ENCODE assay signal across 1 cellular context in genomic region chr2:44955593-44956449, GRCh38.
TF ChIP-seq lines count a peak whose summit lies in the region.

No MANE protein-coding gene starts in this region.

TF ChIP-seq in HepG2, 621 proteins besides CTCF, POLR2A, EP300 and RAD21 (continued from another document and continues in another):
- TF ChIP-seq, protein P1, sequence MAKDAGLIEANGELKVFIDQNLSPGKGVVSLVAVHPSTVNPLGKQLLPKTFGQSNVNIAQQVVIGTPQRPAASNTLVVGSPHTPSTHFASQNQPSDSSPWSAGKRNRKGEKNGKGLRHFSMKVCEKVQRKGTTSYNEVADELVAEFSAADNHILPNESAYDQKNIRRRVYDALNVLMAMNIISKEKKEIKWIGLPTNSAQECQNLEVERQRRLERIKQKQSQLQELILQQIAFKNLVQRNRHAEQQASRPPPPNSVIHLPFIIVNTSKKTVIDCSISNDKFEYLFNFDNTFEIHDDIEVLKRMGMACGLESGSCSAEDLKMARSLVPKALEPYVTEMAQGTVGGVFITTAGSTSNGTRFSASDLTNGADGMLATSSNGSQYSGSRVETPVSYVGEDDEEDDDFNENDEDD (CRISPR knock-in tag; IDR thresholded peaks at IDR 0.05; ENCODE audit: borderline replicate concordance), result peak; percentile 85; the same call in 1 of the 2 replicates
- TF ChIP-seq GPN1 (CRISPR knock-in tag; IDR thresholded peaks at IDR 0.05; ENCODE audit: borderline replicate concordance) (peak; percentile 39; the same call in 1 of the 2 replicates), CREB1 (IDR thresholded peaks at IDR 0.05) (no peak), CREB1 (CRISPR knock-in tag; IDR thresholded peaks at IDR 0.05) (no peak), HNRNPLL (IDR thresholded peaks at IDR 0.05; ENCODE audit: low read depth, low read length, poor library complexity, severe bottlenecking) (peak; percentile 95), ZNF564 (CRISPR knock-in tag; IDR thresholded peaks at IDR 0.05) (no peak), ZNF432 (CRISPR knock-in tag; IDR thresholded peaks at IDR 0.05; ENCODE audit: borderline replicate concordance) (no peak), PPARG (CRISPR knock-in tag; conservative IDR thresholded peaks at IDR 0.05) (no peak), HNRNPUL1 (IDR thresholded peaks at IDR 0.05; ENCODE audit: low read depth, low read length) (no peak), MAZ (IDR thresholded peaks at IDR 0.05; ENCODE audit: borderline replicate concordance, low read depth, low read length) (0 out of 2 replicates have a peak, but pooled peaks have one; percentile 28), MAZ (CRISPR knock-in tag; IDR thresholded peaks at IDR 0.05; ENCODE audit: low read depth) (peak; percentile 69), SAP130 (CRISPR knock-in tag; IDR thresholded peaks at IDR 0.05; ENCODE audit: low read depth) (no peak), SATB2 (CRISPR knock-in tag; IDR thresholded peaks at IDR 0.05) (no peak), MNT (IDR thresholded peaks at IDR 0.05) (no peak), KAT2B (IDR thresholded peaks at IDR 0.05; ENCODE audit: borderline replicate concordance, low read depth, low read length) (no peak), ZNF572 (CRISPR knock-in tag; IDR thresholded peaks at IDR 0.05) (no peak), ZNF207 (IDR thresholded peaks at IDR 0.05; ENCODE audit: borderline replicate concordance) (no peak), CC2D1A (CRISPR knock-in tag; IDR thresholded peaks at IDR 0.05) (no peak), ZFP36 (IDR thresholded peaks at IDR 0.05; ENCODE audit: borderline replicate concordance, low read depth, low read length, partially characterized antibody) (peak; percentile 51), ZNF331 (CRISPR knock-in tag; IDR thresholded peaks at IDR 0.05) (peak; percentile 64; the same call in 1 of the 2 replicates), SMARCC2 (IDR thresholded peaks at IDR 0.05) (no peak), ZNF597 (CRISPR knock-in tag; IDR thresholded peaks at IDR 0.05) (no peak), ASH2L (IDR thresholded peaks at IDR 0.05; ENCODE audit: insufficient read length, low read depth, low read length) (peak; percentile 23), SIN3B (IDR thresholded peaks at IDR 0.05; ENCODE audit: low read length) (no peak), FUBP1 (CRISPR knock-in tag; IDR thresholded peaks at IDR 0.05; ENCODE audit: borderline replicate concordance) (no peak), ESRRA (CRISPR knock-in tag; IDR thresholded peaks at IDR 0.05; ENCODE audit: low read depth) (no peak), NR3C1 (CRISPR knock-in tag; IDR thresholded peaks at IDR 0.05) (no peak), TP53 (CRISPR knock-in tag; conservative IDR thresholded peaks at IDR 0.05) (no peak), SP5 (CRISPR knock-in tag; IDR thresholded peaks at IDR 0.05; ENCODE audit: borderline replicate concordance, low read depth) (no peak), HMGXB3 (CRISPR knock-in tag; IDR thresholded peaks at IDR 0.05; ENCODE audit: borderline replicate concordance) (0 out of 2 replicates have a peak, but pooled peaks have one; percentile 23), ZNF264 (CRISPR knock-in tag; IDR thresholded peaks at IDR 0.05) (no peak), SYNCRIP (IDR thresholded peaks at IDR 0.05; ENCODE audit: insufficient read depth, low read depth, low read length) (no peak), ZNF33B (CRISPR knock-in tag; IDR thresholded peaks at IDR 0.05) (peak; percentile 45; the same call in 1 of the 2 replicates), STAG1 (CRISPR knock-in tag; IDR thresholded peaks at IDR 0.05) (peak; percentile 98), ZNF10 (CRISPR knock-in tag; IDR thresholded peaks at IDR 0.05; ENCODE audit: borderline replicate concordance, low read depth) (no peak), ZNF737 (CRISPR knock-in tag; IDR thresholded peaks at IDR 0.05; ENCODE audit: borderline replicate concordance) (no peak), ZNF354B (CRISPR knock-in tag; IDR thresholded peaks at IDR 0.05) (0 out of 2 replicates have a peak, but pooled peaks have one; percentile 29), ZNF451 (CRISPR knock-in tag; IDR thresholded peaks at IDR 0.05) (peak; percentile 65; the same call in 1 of the 2 replicates), HBP1 (CRISPR knock-in tag; IDR thresholded peaks at IDR 0.05; ENCODE audit: low read depth) (no peak), ZNF234 (CRISPR knock-in tag; conservative IDR thresholded peaks at IDR 0.05) (no peak), ETV5 (CRISPR knock-in tag; IDR thresholded peaks at IDR 0.05; ENCODE audit: borderline replicate concordance) (peak; percentile 41; the same call in 1 of the 2 replicates), REXO4 (CRISPR knock-in tag; IDR thresholded peaks at IDR 0.05; ENCODE audit: borderline replicate concordance) (peak; percentile 85; the same call in 1 of the 2 replicates), NFKB2 (CRISPR knock-in tag; IDR thresholded peaks at IDR 0.05; ENCODE audit: borderline replicate concordance) (peak; percentile 42; the same call in 1 of the 2 replicates), ZMAT3 (CRISPR knock-in tag; conservative IDR thresholded peaks at IDR 0.05) (peak; percentile 51; the same call in 1 of the 2 replicates), STAT5B (CRISPR knock-in tag; IDR thresholded peaks at IDR 0.05) (no peak), RBM22 (optimal IDR thresholded peaks at IDR 0.05; ENCODE audit: low read length) (no peak), ZFP41 (CRISPR knock-in tag; IDR thresholded peaks at IDR 0.05; ENCODE audit: borderline replicate concordance) (no peak; the same call in 1 of the 2 replicates), ZFYVE20 (CRISPR knock-in tag; IDR thresholded peaks at IDR 0.05; ENCODE audit: borderline replicate concordance, low read depth) (no peak), SRSF4 (IDR thresholded peaks at IDR 0.05; ENCODE audit: low read depth, low read length, poor library complexity, severe bottlenecking) (no peak)
- TF ChIP-seq, protein P2, sequence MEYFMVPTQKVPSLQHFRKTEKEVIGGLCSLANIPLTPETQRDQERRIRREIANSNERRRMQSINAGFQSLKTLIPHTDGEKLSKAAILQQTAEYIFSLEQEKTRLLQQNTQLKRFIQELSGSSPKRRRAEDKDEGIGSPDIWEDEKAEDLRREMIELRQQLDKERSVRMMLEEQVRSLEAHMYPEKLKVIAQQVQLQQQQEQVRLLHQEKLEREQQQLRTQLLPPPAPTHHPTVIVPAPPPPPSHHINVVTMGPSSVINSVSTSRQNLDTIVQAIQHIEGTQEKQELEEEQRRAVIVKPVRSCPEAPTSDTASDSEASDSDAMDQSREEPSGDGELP (IDR thresholded peaks at IDR 0.05; ENCODE audit: borderline replicate concordance, low read depth), result no peak
- TF ChIP-seq, protein P3, sequence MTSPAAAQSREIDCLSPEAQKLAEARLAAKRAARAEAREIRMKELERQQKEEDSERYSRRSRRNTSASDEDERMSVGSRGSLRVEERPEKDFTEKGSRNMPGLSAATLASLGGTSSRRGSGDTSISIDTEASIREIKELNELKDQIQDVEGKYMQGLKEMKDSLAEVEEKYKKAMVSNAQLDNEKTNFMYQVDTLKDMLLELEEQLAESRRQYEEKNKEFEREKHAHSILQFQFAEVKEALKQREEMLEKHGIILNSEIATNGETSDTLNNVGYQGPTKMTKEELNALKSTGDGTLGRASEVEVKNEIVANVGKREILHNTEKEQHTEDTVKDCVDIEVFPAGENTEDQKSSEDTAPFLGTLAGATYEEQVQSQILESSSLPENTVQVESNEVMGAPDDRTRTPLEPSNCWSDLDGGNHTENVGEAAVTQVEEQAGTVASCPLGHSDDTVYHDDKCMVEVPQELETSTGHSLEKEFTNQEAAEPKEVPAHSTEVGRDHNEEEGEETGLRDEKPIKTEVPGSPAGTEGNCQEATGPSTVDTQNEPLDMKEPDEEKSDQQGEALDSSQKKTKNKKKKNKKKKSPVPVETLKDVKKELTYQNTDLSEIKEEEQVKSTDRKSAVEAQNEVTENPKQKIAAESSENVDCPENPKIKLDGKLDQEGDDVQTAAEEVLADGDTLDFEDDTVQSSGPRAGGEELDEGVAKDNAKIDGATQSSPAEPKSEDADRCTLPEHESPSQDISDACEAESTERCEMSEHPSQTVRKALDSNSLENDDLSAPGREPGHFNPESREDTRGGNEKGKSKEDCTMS (CRISPR knock-in tag; conservative IDR thresholded peaks at IDR 0.05), result no peak
- TF ChIP-seq, protein P4, sequence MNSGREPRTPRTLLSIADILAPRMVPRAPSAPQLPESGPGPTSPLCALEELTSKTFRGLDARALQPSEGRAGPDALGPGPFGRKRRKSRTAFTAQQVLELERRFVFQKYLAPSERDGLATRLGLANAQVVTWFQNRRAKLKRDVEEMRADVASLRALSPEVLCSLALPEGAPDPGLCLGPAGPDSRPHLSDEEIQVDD (CRISPR knock-in tag; IDR thresholded peaks at IDR 0.05; ENCODE audit: borderline replicate concordance), result no peak
- TF ChIP-seq, protein P5, sequence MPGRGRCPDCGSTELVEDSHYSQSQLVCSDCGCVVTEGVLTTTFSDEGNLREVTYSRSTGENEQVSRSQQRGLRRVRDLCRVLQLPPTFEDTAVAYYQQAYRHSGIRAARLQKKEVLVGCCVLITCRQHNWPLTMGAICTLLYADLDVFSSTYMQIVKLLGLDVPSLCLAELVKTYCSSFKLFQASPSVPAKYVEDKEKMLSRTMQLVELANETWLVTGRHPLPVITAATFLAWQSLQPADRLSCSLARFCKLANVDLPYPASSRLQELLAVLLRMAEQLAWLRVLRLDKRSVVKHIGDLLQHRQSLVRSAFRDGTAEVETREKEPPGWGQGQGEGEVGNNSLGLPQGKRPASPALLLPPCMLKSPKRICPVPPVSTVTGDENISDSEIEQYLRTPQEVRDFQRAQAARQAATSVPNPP (CRISPR knock-in tag; IDR thresholded peaks at IDR 0.05), result 0 out of 2 replicates have a peak, but pooled peaks have one; percentile 64
